ENCODE assay signal across 21 cellular contexts in genomic region chr18:56162871-56163270, GRCh38.
DNase-seq lines count a peak whose midpoint lies in the region; ATAC-seq, FAIRE-seq and TF ChIP-seq lines count a peak whose summit lies in the region.
"Had no signal": no experiment of that assay in that cellular context is flagged by ENCODE, and none has a peak within 500 bp of the region (broad histone marks: within the 10 kb centered on the region; RNA-seq: fewer than 3 reads in every experiment).

No MANE protein-coding gene starts in this region.

- ATAC-seq in left ventricle myocardium superior (peak; percentile 83), pancreas (peak; percentile 55 to 74 (median 70))
- no peak for ATAC-seq in CD4-positive, alpha-beta T cell (ENCODE audit: poor library complexity)
- ATAC-seq: effector memory CD8-positive, alpha-beta T cell; foreskin keratinocyte; stimulated activated naive CD8-positive, alpha-beta T cell treated with anti-CD3 and anti-CD28 coated beads, Interleukin-15, Interleukin-2, amounts not matched to agents 100 U/mL and 50 U/mL, for 24 hours had no signal

- 32 to 50% methylated on average over 2 of the region's 2 CpGs for WGBS in pancreas, 2 donors

- H3K4me1 ChIP-seq in pancreas, result peaks cover 42 to 52% (median 51%) of the 10 kb centered on the region in 3 donors
- H3K4me1 ChIP-seq: breast epithelium, Caco-2, foreskin keratinocyte had no signal

- H3K27ac Mint-ChIP-seq in HFFc6, result peak overlapping the region; percentile 59
- H3K27ac Mint-ChIP-seq in CD4-positive, alpha-beta T cell, result no peak overlapping the region
- H3K27ac Mint-ChIP-seq: activated naive CD4-positive, alpha-beta T cell treated with anti-CD3 and anti-CD28 coated beads, Interleukin-2, amount 50 U/mL, for 24 hours; effector memory CD8-positive, alpha-beta T cell had no signal

- H3K27me3 ChIP-seq in pancreas, result no peaks in the 10 kb centered on the region
- no peaks in the 10 kb centered on the region for H3K27me3 ChIP-seq in CD4-positive, alpha-beta T cell (ENCODE audit: control insufficient read depth, insufficient read depth, low read length)
- H3K27me3 ChIP-seq: breast epithelium, foreskin keratinocyte, ovary had no signal

- TF ChIP-seq CTCF in HFFc6 (IDR thresholded peaks at IDR 0.05) (no peak), pancreas (IDR thresholded peaks at IDR 0.05) (no peak)
- TF ChIP-seq CTCF in CD4-positive, alpha-beta T cell (IDR thresholded peaks at IDR 0.05), result no peak

- H3K4me1 Mint-ChIP-seq in HFFc6 (ENCODE audit: low read depth), result peaks cover 78% of the 10 kb centered on the region
- no peaks in the 10 kb centered on the region for H3K4me1 Mint-ChIP-seq in CD4-positive, alpha-beta T cell (ENCODE audit: low read depth)
- H3K4me1 Mint-ChIP-seq: activated naive CD4-positive, alpha-beta T cell treated with anti-CD3 and anti-CD28 coated beads, Interleukin-2, amount 50 U/mL, for 24 hours had no signal

- no peaks in the 10 kb centered on the region for H3K27me3 Mint-ChIP-seq in HFFc6 (ENCODE audit: insufficient read depth)
- no peaks in the 10 kb centered on the region for H3K27me3 Mint-ChIP-seq in CD4-positive, alpha-beta T cell
- H3K27me3 Mint-ChIP-seq: effector memory CD8-positive, alpha-beta T cell had no signal

- intact Hi-C loops in left ventricle myocardium superior (cut with micrococcal nuclease), result no loop called here
- intact Hi-C loops in pancreas (cut with DNase I), result no loop called here
- intact Hi-C loops in CD4-positive, alpha-beta T cell (cut with DNase I, micrococcal nuclease), result no loop called here

- FAIRE-seq in pancreas (lab: Jason Lieb, UNC), result no peak
- FAIRE-seq: GM12891 had no signal

- POLR2A ChIA-PET in CD4-positive, alpha-beta T cell (lab: Charles Lee), result no interaction called here

- peaks cover 4% of the 10 kb centered on the region; the same call in 1 of the 2 replicates for H3K36me3 Mint-ChIP-seq in HFFc6 (ENCODE audit: low read depth)
- no peaks in the 10 kb centered on the region for H3K36me3 Mint-ChIP-seq in CD4-positive, alpha-beta T cell (ENCODE audit: low read depth)
- H3K36me3 Mint-ChIP-seq: activated naive CD4-positive, alpha-beta T cell treated with anti-CD3 and anti-CD28 coated beads, Interleukin-2, amount 50 U/mL, for 24 hours had no signal

- H3K9me3 Mint-ChIP-seq in HFFc6, result no peaks in the 10 kb centered on the region
- no peaks in the 10 kb centered on the region for H3K9me3 Mint-ChIP-seq in CD4-positive, alpha-beta T cell
- H3K9me3 Mint-ChIP-seq: activated naive CD4-positive, alpha-beta T cell treated with anti-CD3 and anti-CD28 coated beads, Interleukin-2, amount 50 U/mL, for 24 hours had no signal

- no peaks in the 10 kb centered on the region for H3K9me3 ChIP-seq in pancreas
- H3K9me3 ChIP-seq in CD4-positive, alpha-beta T cell (ENCODE audit: control insufficient read depth, low read length), result no peaks in the 10 kb centered on the region
- H3K9me3 ChIP-seq: breast epithelium, Caco-2, ovary had no signal

- H3K27ac ChIP-seq in pancreas, result peak overlapping the region; percentile 68 to 86 (median 80)
- H3K27ac ChIP-seq in CD4-positive, alpha-beta T cell (ENCODE audit: low read depth, low read length), result no peak overlapping the region
- H3K27ac ChIP-seq: breast epithelium, foreskin keratinocyte, ovary had no signal

- H3K36me3 ChIP-seq in pancreas, result no peaks in the 10 kb centered on the region
- H3K36me3 ChIP-seq: breast epithelium, ovary had no signal

- H3K4me3 ChIP-seq in pancreas, result no peak overlapping the region
- H3K4me3 ChIP-seq: breast epithelium, ovary had no signal

- CTCF ChIA-PET in CD4-positive, alpha-beta T cell (lab: Charles Lee), result no interaction called here

- DNase-seq in HFFc6, result no peak
- DNase-seq in amniotic epithelial cell (ENCODE audit: low read depth), result peak; percentile 86
- no peak for DNase-seq in left ventricle myocardium superior
- DNase-seq in pancreas, result peak in 1 of 6 donors; percentile 32
- DNase-seq in CD4-positive, alpha-beta T cell, result no peak
- DNase-seq in NK-92 (lab: John Stamatoyannopoulos, UW; ENCODE audit: unreplicated experiment), result no peak
- DNase-seq in COR-L47 (lab: John Stamatoyannopoulos, UW), result no peak
- no peak for DNase-seq in NCI-H2029 treated with DMSO at 0.1 percent for 48 hours (lab: John Stamatoyannopoulos, UW)
- DNase-seq: activated CD4-positive, alpha-beta T cell treated with anti-CD3 and anti-CD28 coated beads for 4 hours; Caco-2; effector memory CD8-positive, alpha-beta T cell; foreskin keratinocyte; mesendoderm; MM.1S; NCI-H2107; SHP77 treated with DMSO at 0.1 percent for 48 hours; stimulated activated naive CD8-positive, alpha-beta T cell treated with anti-CD3 and anti-CD28 coated beads, Interleukin-15, Interleukin-2, amounts not matched to agents 100 U/mL and 50 U/mL, for 24 hours had no signal

- H3K4me3 Mint-ChIP-seq in HFFc6, result no peak overlapping the region
- H3K4me3 Mint-ChIP-seq in CD4-positive, alpha-beta T cell, result no peak overlapping the region
- H3K4me3 Mint-ChIP-seq: activated naive CD4-positive, alpha-beta T cell treated with anti-CD3 and anti-CD28 coated beads, Interleukin-2, amount 50 U/mL, for 24 hours; effector memory CD8-positive, alpha-beta T cell had no signal
